Comparison of ENCODE assay signal across 8 cellular contexts in genomic region chr3:98994128-98994762, GRCh38.
DNase-seq lines count a peak whose midpoint lies in the region; ATAC-seq and TF ChIP-seq lines count a peak whose summit lies in the region.

No MANE protein-coding gene starts in this region.

- no peak overlapping the region for H3K27ac ChIP-seq in WERI-Rb-1
- no peak overlapping the region for H3K27ac ChIP-seq in iPS DF 6.9 (ENCODE audit: low read length)
- H3K27ac ChIP-seq in upper lobe of right lung: no peak overlapping the region

- intact Hi-C loops in upper lobe of right lung (cut with DNase I): loop anchor here (5.0 kb wide), 1 partner anchor 177 kb away; no protein-coding TSS in a partner anchor

- ATAC-seq in upper lobe of right lung (peak; percentile 58), GM21423 (IDR thresholded peaks at IDR 0.05; ENCODE audit: unreplicated experiment) (no peak)

- DNase-seq in A172 (ENCODE audit: low spot score) (peak; percentile 66), HCEC 1CT (peak; percentile 63), WERI-Rb-1 (no peak), iPS DF 6.9 (ENCODE audit: low read depth, low spot score) (peak; percentile 4), upper lobe of right lung (no peak), NCI-H345 treated with DMSO at 0.1 percent for 48 hours (lab: John Stamatoyannopoulos, UW; ENCODE audit: unreplicated experiment) (no peak)
- DNase-seq in stimulated activated CD4-positive, alpha-beta T cell treated with anti-CD3 and anti-CD28 coated beads, Interleukin-2, amount 100 ng/mL, for 24 hours: no peak

- TF ChIP-seq CTCF in WERI-Rb-1 (IDR thresholded peaks at IDR 0.05; ENCODE audit: low read depth, low read length): peak; percentile 35
- peak; percentile 70 for TF ChIP-seq CTCF in upper lobe of right lung (IDR thresholded peaks at IDR 0.05)

- no peaks in the 10 kb centered on the region for H3K36me3 ChIP-seq in WERI-Rb-1
- H3K36me3 ChIP-seq in iPS DF 6.9 (ENCODE audit: control insufficient read depth, insufficient read depth, low read length): no peaks in the 10 kb centered on the region
- H3K36me3 ChIP-seq in upper lobe of right lung: no peaks in the 10 kb centered on the region

- H3K27me3 ChIP-seq in WERI-Rb-1 (ENCODE audit: insufficient read depth, low read depth, severe bottlenecking): no peaks in the 10 kb centered on the region
- no peaks in the 10 kb centered on the region for H3K27me3 ChIP-seq in iPS DF 6.9 (ENCODE audit: control insufficient read depth, insufficient read depth, low read length)
- H3K27me3 ChIP-seq in upper lobe of right lung: no peaks in the 10 kb centered on the region

- H3K4me3 ChIP-seq in WERI-Rb-1 (ENCODE audit: low read depth, low read length) (no peak overlapping the region), iPS DF 6.9 (ENCODE audit: low read length) (no peak overlapping the region), upper lobe of right lung (no peak overlapping the region)

- H3K9me3 ChIP-seq in WERI-Rb-1 (ENCODE audit: severe bottlenecking) (no peaks in the 10 kb centered on the region), iPS DF 6.9 (ENCODE audit: control insufficient read depth, insufficient read depth, low read length) (no peaks in the 10 kb centered on the region), upper lobe of right lung (no peaks in the 10 kb centered on the region)

- no peaks in the 10 kb centered on the region for H3K4me1 ChIP-seq in iPS DF 6.9 (ENCODE audit: control insufficient read depth, insufficient read depth, low read length)
- no peaks in the 10 kb centered on the region for H3K4me1 ChIP-seq in upper lobe of right lung

Comparison
In these comparisons a context has a peak if more than half of its experiments do, and no peak if none do; other contexts are left out.
1. DNase-seq: peak in A172 (single experiment), HCEC 1CT (single experiment) and iPS DF 6.9 (single experiment); none in WERI-Rb-1 (single experiment), upper lobe of right lung (single experiment), stimulated activated CD4-positive, alpha-beta T cell treated with anti-CD3 and anti-CD28 coated beads, Interleukin-2, amount 100 ng/mL, for 24 hours (0 of 2) and NCI-H345 treated with DMSO at 0.1 percent for 48 hours (single experiment).